In genomic region chr4:113355550-113356371, GRCh38 we compare ENCODE assay signal across 8 cellular contexts.
A peak's percentile ranks its signal among the peaks of the same experiment; 100 is the strongest.
DNase-seq lines count a peak whose midpoint lies in the region; ATAC-seq and TF ChIP-seq lines count a peak whose summit lies in the region.

No MANE protein-coding gene starts in this region.

- H2AFZ ChIP-seq in OCI-LY3 (ENCODE audit: low read depth, low read length), result 0 out of 2 replicates have a peak overlapping the region, but pooled peaks have one; percentile 28

- H3K9ac ChIP-seq in OCI-LY3 (ENCODE audit: low read length), result peak overlapping the region; percentile 21; the same call in 1 of the 2 replicates

- H4K20me1 ChIP-seq in OCI-LY3 (ENCODE audit: insufficient read depth, low read length), result no peaks in the 10 kb centered on the region

- peak; percentile 50 for TF ChIP-seq CTCF in OCI-LY3 (IDR thresholded peaks at IDR 0.05; ENCODE audit: low read depth, low read length)
- no peak for TF ChIP-seq CTCF in glutamatergic neuron (IDR thresholded peaks at IDR 0.05; ENCODE audit: partially characterized antibody, unreplicated experiment)

- H3K4me3 ChIP-seq in OCI-LY3 (ENCODE audit: low read length), result peak overlapping the region; percentile 72

- no peak overlapping the region for H3K27ac ChIP-seq in OCI-LY3 (ENCODE audit: low read length)

- H3K4me1 Mint-ChIP-seq in glutamatergic neuron (ENCODE audit: low read depth, unreplicated experiment), result peaks cover 5% of the 10 kb centered on the region

- H3K27ac Mint-ChIP-seq in glutamatergic neuron (ENCODE audit: unreplicated experiment), result peak overlapping the region; percentile 53

- peaks cover 35% of the 10 kb centered on the region for H3K27me3 Mint-ChIP-seq in glutamatergic neuron (ENCODE audit: unreplicated experiment)

- H3K36me3 Mint-ChIP-seq in glutamatergic neuron (ENCODE audit: unreplicated experiment), result peaks cover 39% of the 10 kb centered on the region

- H3K4me2 ChIP-seq in OCI-LY3 (ENCODE audit: low read length), result peak overlapping the region; percentile 88

- H3K36me3 ChIP-seq in OCI-LY3 (replicated peaks; ENCODE audit: low read depth, low read length), result peaks cover 3% of the 10 kb centered on the region

- ATAC-seq in GM18519 (IDR thresholded peaks at IDR 0.05; ENCODE audit: low FRiP score, unreplicated experiment) (peak; percentile 98), HG02870 (IDR thresholded peaks at IDR 0.05; ENCODE audit: unreplicated experiment) (peak; percentile 96)

- no peaks in the 10 kb centered on the region for H3K79me2 ChIP-seq in OCI-LY3 (ENCODE audit: low read length)

- peaks cover 23% of the 10 kb centered on the region for H3K27me3 ChIP-seq in OCI-LY3 (ENCODE audit: low read depth, low read length)

- no peak overlapping the region for H3K4me3 Mint-ChIP-seq in glutamatergic neuron (ENCODE audit: unreplicated experiment)

- H3K9me3 Mint-ChIP-seq in glutamatergic neuron (ENCODE audit: unreplicated experiment), result peaks cover 51% of the 10 kb centered on the region

- DNase-seq in activated T-cell treated with anti-CD3 and anti-CD28 coated beads, Interleukin-2, amount 50 U/mL, for 1 hour, result peak; percentile 58
- DNase-seq in glutamatergic neuron, result no peak
- DNase-seq in stimulated activated CD4-positive, alpha-beta T cell treated with anti-CD3 and anti-CD28 coated beads, Interleukin-2, amount 100 ng/mL, for 4 hours (ENCODE audit: low read depth), result peak; percentile 67
- DNase-seq in NCI-H774 (lab: John Stamatoyannopoulos, UW), result no peak
- no peak for DNase-seq in SHP77 treated with DMSO at 0.1 percent for 48 hours (lab: John Stamatoyannopoulos, UW)

- peaks cover 36% of the 10 kb centered on the region for H3K4me1 ChIP-seq in OCI-LY3 (ENCODE audit: low read length)

- no peaks in the 10 kb centered on the region for H3K9me3 ChIP-seq in OCI-LY3 (ENCODE audit: insufficient read depth, low read length)

Comparison
In these comparisons a context has a peak if more than half of its experiments do, and no peak if none do; other contexts are left out.
1. DNase-seq: peak in activated T-cell treated with anti-CD3 and anti-CD28 coated beads, Interleukin-2, amount 50 U/mL, for 1 hour (single experiment) and stimulated activated CD4-positive, alpha-beta T cell treated with anti-CD3 and anti-CD28 coated beads, Interleukin-2, amount 100 ng/mL, for 4 hours (single experiment); none in glutamatergic neuron (single experiment), NCI-H774 (single experiment) and SHP77 treated with DMSO at 0.1 percent for 48 hours (single experiment).